ENCODE assay signal across 10 cellular contexts in genomic region chr9:114348261-114348905, GRCh38. TPM values are rescaled to one million over a fixed set of nuclear protein-coding genes. Genes with fewer than 3 reads are reported as not detected.
DNase-seq lines count a peak whose midpoint lies in the region; ATAC-seq, FAIRE-seq and TF ChIP-seq lines count a peak whose summit lies in the region.
"Had no signal": no experiment of that assay in that cellular context is flagged by ENCODE, and none has a peak within 500 bp of the region (broad histone marks: within the 10 kb centered on the region; RNA-seq: fewer than 3 reads in every experiment).

No MANE protein-coding gene starts in this region.

- no peaks in the 10 kb centered on the region for H3K9me3 ChIP-seq in A549
- H3K9me3 ChIP-seq in HUES48 (ENCODE audit: control insufficient read depth, insufficient read depth, low read length): no peaks in the 10 kb centered on the region
- H3K9me3 ChIP-seq in ascending aorta: no peaks in the 10 kb centered on the region
- H3K9me3 ChIP-seq in mesodermal cell (ENCODE audit: control insufficient read depth, low read length): no peaks in the 10 kb centered on the region
- no peaks in the 10 kb centered on the region for H3K9me3 ChIP-seq in pancreas

- H3K27ac ChIP-seq in A549 (peak overlapping the region; percentile 85 to 94), HUES48 (ENCODE audit: low read depth, low read length) (peak overlapping the region; percentile 37), ascending aorta (peak overlapping the region; percentile 70 to 77), mesodermal cell (ENCODE audit: low read depth, low read length, severe bottlenecking) (peak overlapping the region; percentile 78), pancreas (peak overlapping the region in 1 of 4 donors; percentile 4)

- H3K36me3 ChIP-seq in HUES48 (ENCODE audit: control insufficient read depth, insufficient read depth, low read length): peaks cover 73% of the 10 kb centered on the region
- peaks cover 77 to 86% of the 10 kb centered on the region in 2 donors for H3K36me3 ChIP-seq in ascending aorta
- H3K36me3 ChIP-seq in mesodermal cell (ENCODE audit: control insufficient read depth, insufficient read depth, low read length): peaks cover 84% of the 10 kb centered on the region
- H3K36me3 ChIP-seq in pancreas: peaks cover 0 to 6% (median 0%) of the 10 kb centered on the region in 3 donors

- no peak for TF ChIP-seq POLR2A in A549 (IDR thresholded peaks at IDR 0.05; ENCODE audit: low read length)

- peak overlapping the region; percentile 82 for H3K4me2 ChIP-seq in A549

- intact Hi-C loops in ascending aorta (cut with DNase I): loop anchor here (2.0 to 10.0 kb wide), 2 partner anchors 18 to 236 kb away; partner anchors contain the start of gene ATP6V1G1
- intact Hi-C loops in pancreas (cut with DNase I): no loop called here

- no peak for TF ChIP-seq CTCF in A549 (IDR thresholded peaks at IDR 0.05)
- TF ChIP-seq CTCF in ascending aorta (IDR thresholded peaks at IDR 0.05): no peak
- no peak for TF ChIP-seq CTCF in pancreas (IDR thresholded peaks at IDR 0.05)

- CTCF ChIA-PET in A549 (lab: Yijun Ruan, JAX): interaction anchor here (1.3 to 3.4 kb wide), 2 partner anchors 10 to 49 kb away, joined by 3 to 15 read pairs; no protein-coding TSS in a partner anchor

- H3K4me3 ChIP-seq in A549 (peak overlapping the region; percentile 25; the same call in 2 of the 3 replicates), HUES48 (ENCODE audit: low read depth, low read length) (no peak overlapping the region), ascending aorta (no peak overlapping the region), mesodermal cell (ENCODE audit: extremely low read depth, insufficient read depth, low read length, poor library complexity, severe bottlenecking) (no peak overlapping the region), pancreas (no peak overlapping the region)

- no peak overlapping the region for H3K9ac ChIP-seq in HUES48 (ENCODE audit: low read depth, low read length)

- POLR2A ChIA-PET in A549 (lab: Yijun Ruan, JAX): interaction anchor here (1.2 kb wide), 1 partner anchor 239 kb away, joined by 6 read pairs; the partner anchor contains the start of gene ATP6V1G1

- FAIRE-seq in A549 (lab: Jason Lieb, UNC): no peak
- FAIRE-seq in pancreas (lab: Jason Lieb, UNC): no peak
- FAIRE-seq: endometrium had no signal

- TF ChIP-seq EP300 in A549 (IDR thresholded peaks at IDR 0.05): no peak

- ATAC-seq in A549 (peak in 1 of 2 experiments; percentile 14; a peak in 3 of 6 replicates), pancreas (no peak)

- DNase-seq in A549 (ENCODE audit: low read depth in 1 of 2, low spot score in 1 of 2): no peak
- DNase-seq in ascending aorta (ENCODE audit: low spot score in 2 of 2): no peak
- DNase-seq in NCI-H2227 (lab: John Stamatoyannopoulos, UW; ENCODE audit: unreplicated experiment): no peak
- no peak for DNase-seq in medulla oblongata (ENCODE audit: extremely low spot score)
- DNase-seq in dermis blood vessel endothelial cell: no peak
- no peak for DNase-seq in pancreas

- no peak for TF ChIP-seq RAD21 in A549 (conservative IDR thresholded peaks at IDR 0.05 in 1 of 2, IDR thresholded peaks at IDR 0.05 in 1 of 2)

- 75% methylated on average over 12 of the region's 12 CpGs for WGBS in A549 (ENCODE audit: missing lambda C conversion rate)
- 81 to 87% methylated on average over 11 of the region's 12 CpGs for WGBS in mesodermal cell (ENCODE audit: insufficient coverage in 2 of 2), 2 experiments
- WGBS in pancreas, 2 donors: 78 to 85% methylated on average over 12 of the region's 12 CpGs

- peaks cover 25% of the 10 kb centered on the region for H3K4me1 ChIP-seq in A549
- H3K4me1 ChIP-seq in HUES48 (ENCODE audit: control insufficient read depth, insufficient read depth, low read length): peaks cover 11% of the 10 kb centered on the region
- peaks cover 0 to 21% of the 10 kb centered on the region in 2 donors for H3K4me1 ChIP-seq in ascending aorta
- peaks cover 16% of the 10 kb centered on the region for H3K4me1 ChIP-seq in mesodermal cell (ENCODE audit: control insufficient read depth, insufficient read depth, low read length, poor library complexity, severe bottlenecking)
- H3K4me1 ChIP-seq in pancreas: no peaks in the 10 kb centered on the region

- no peaks in the 10 kb centered on the region for H3K27me3 ChIP-seq in HUES48 (ENCODE audit: control insufficient read depth, insufficient read depth, low read length)
- H3K27me3 ChIP-seq in ascending aorta: no peaks in the 10 kb centered on the region
- H3K27me3 ChIP-seq in pancreas: no peaks in the 10 kb centered on the region

TF ChIP-seq in A549, 52 proteins besides CTCF, POLR2A, EP300 and RAD21 (continues in another document):
- TF ChIP-seq NFE2L2 (conservative IDR thresholded peaks at IDR 0.05; ENCODE audit: low read length): no peak
- TF ChIP-seq BCL3 (IDR thresholded peaks at IDR 0.05): no peak
- TF ChIP-seq ATOH8 (CRISPR knock-in tag; IDR thresholded peaks at IDR 0.05; ENCODE audit: low read depth): no peak
- TF ChIP-seq CBX8 (IDR thresholded peaks at IDR 0.05): no peak
- no peak for TF ChIP-seq MAX (IDR thresholded peaks at IDR 0.05)
- no peak for TF ChIP-seq BHLHE40 (IDR thresholded peaks at IDR 0.05; ENCODE audit: low read depth, low read length)
- no peak for TF ChIP-seq HOXB5 (CRISPR knock-in tag; IDR thresholded peaks at IDR 0.05)
- TF ChIP-seq MYC (IDR thresholded peaks at IDR 0.05; ENCODE audit: borderline replicate concordance, low read length): no peak
- TF ChIP-seq ZFP36 (IDR thresholded peaks at IDR 0.05; ENCODE audit: borderline replicate concordance, partially characterized antibody): no peak
- no peak for TF ChIP-seq GATA3 (IDR thresholded peaks at IDR 0.05; ENCODE audit: borderline replicate concordance)
- TF ChIP-seq FOSL2 (IDR thresholded peaks at IDR 0.05): no peak
- no peak for TF ChIP-seq FOSL2 (CRISPR knock-in tag; IDR thresholded peaks at IDR 0.05)
- TF ChIP-seq SREBF2 (IDR thresholded peaks at IDR 0.05): no peak
- TF ChIP-seq JUN (IDR thresholded peaks at IDR 0.05): no peak

RNA-seq across cellular contexts. Expression of gene ORM2, which starts 18.7 kb away (rescaled TPM):
- polyA plus RNA-seq in A549 (2011; rRNA removed) (0.10 and 0.16 TPM in 2 replicates), A549 (2017; fragmentation: RNase III; extraction: RNeasy Plus Mini Kit Qiagen cat#74134 plus additional on column Dnase treatment) (not detected in 3 replicates), pancreas (under 1 TPM; 0.12 to 0.34 TPM)
- not detected in 2 replicates for polyA plus RNA-seq in A549 (2012; cell fraction: cytosol; rRNA removed)
- not detected in 2 replicates for polyA plus RNA-seq in A549 (2012; cell fraction: nucleus; rRNA removed)
- polyA minus RNA-seq in A549 (2011; rRNA and poly(A)+ RNA removed): not detected in 2 replicates
- total RNA-seq in ascending aorta (0.64 TPM), dermis blood vessel endothelial cell (not detected in 2 replicates), pancreas (1 to 10 TPM in 1 of 6 donors, under 1 TPM in 1, not detected in 4; 0.66 to 3.1 TPM)
- polyA plus RNA-seq in mesodermal cell (2013, experiment 1 of 2): not detected
- polyA plus RNA-seq in mesodermal cell (2013, experiment 2 of 2): not detected
- total RNA-seq: lung microvascular endothelial cell had no signal

RNA-seq across cellular contexts. Expression of gene ORM1, which starts 25.5 kb away (rescaled TPM):
- polyA plus RNA-seq in A549 (2011; rRNA removed) (0.19 and 0.22 TPM in 2 replicates), A549 (2017; fragmentation: RNase III; extraction: RNeasy Plus Mini Kit Qiagen cat#74134 plus additional on column Dnase treatment) (0.12 TPM in 1 of 3 replicates, not detected in the others), pancreas (1 to 10 TPM in 1 of 2 donors, under 1 TPM in 1; 0.82 to 1.6 TPM)
- polyA plus RNA-seq in A549 (2012; cell fraction: cytosol; rRNA removed): 0.14 TPM in 1 of 2 replicates, not detected in the other
- polyA plus RNA-seq in A549 (2012; cell fraction: nucleus; rRNA removed): not detected in 2 replicates
- polyA minus RNA-seq in A549 (2011; rRNA and poly(A)+ RNA removed): 0.37 TPM in 1 of 2 replicates, not detected in the other
- total RNA-seq in ascending aorta (53.3 TPM), dermis blood vessel endothelial cell (not detected in 2 replicates), pancreas (10 to 100 TPM in 1 of 6 donors, under 1 TPM in 2, not detected in 3; 0.38 to 10.2 (median 0.92) TPM)
- not detected for polyA plus RNA-seq in mesodermal cell (2013, experiment 1 of 2)
- polyA plus RNA-seq in mesodermal cell (2013, experiment 2 of 2): not detected
- total RNA-seq: lung microvascular endothelial cell had no signal

RNA-seq across cellular contexts. Expression of gene AKNA, which starts 39.4 kb away (rescaled TPM):
- polyA plus RNA-seq in A549 (2011; rRNA removed) (4.4 and 4.6 TPM in 2 replicates), A549 (2017; fragmentation: RNase III; extraction: RNeasy Plus Mini Kit Qiagen cat#74134 plus additional on column Dnase treatment) (2.7 to 3.2 TPM (median 3.0 TPM) in 3 replicates), pancreas (10 to 100 TPM in 1 of 2 donors, 1 to 10 TPM in 1; 6.9 to 11.8 TPM)
- 2.8 and 7.5 TPM in 2 replicates for polyA plus RNA-seq in A549 (2012; cell fraction: cytosol; rRNA removed)
- polyA plus RNA-seq in A549 (2012; cell fraction: nucleus; rRNA removed): 6.7 and 9.3 TPM in 2 replicates
- 7.3 and 12.1 TPM in 2 replicates for polyA minus RNA-seq in A549 (2011; rRNA and poly(A)+ RNA removed)
- total RNA-seq in ascending aorta (87.9 TPM), dermis blood vessel endothelial cell (2.0 and 3.6 TPM in 2 replicates), pancreas (10 to 100 TPM in 3 of 6 donors, 1 to 10 TPM in 3; 5.4 to 18.0 (median 10.8) TPM)
- polyA plus RNA-seq in mesodermal cell (2013, experiment 1 of 2): 16.7 TPM
- polyA plus RNA-seq in mesodermal cell (2013, experiment 2 of 2): 14.3 TPM
